8 cellular contexts compared by ENCODE assay signal in genomic region chr6:52352239-52353008, GRCh38. TPM values are rescaled to one million over a fixed set of nuclear protein-coding genes. Genes with fewer than 3 reads are reported as not detected.
A peak's percentile ranks its signal among the peaks of the same experiment; 100 is the strongest.
DNase-seq lines count a peak whose midpoint lies in the region; ATAC-seq and TF ChIP-seq lines count a peak whose summit lies in the region.

No MANE protein-coding gene starts in this region.

- no peaks in the 10 kb centered on the region for H3K9me3 Mint-ChIP-seq in activated T-helper 1 cell treated with anti-CD3 and anti-CD28 coated beads, Interleukin-12 subunit alpha, Interleukin-12 subunit beta, Interleukin-2, Interleukin-4 antibody, amounts not matched to agents 30 ng/mL and 10 ng/mL and 1 ng/mL, durations not matched to agents 14 hours and 24 hours and 36 hours

- H3K27me3 Mint-ChIP-seq in activated T-helper 1 cell treated with anti-CD3 and anti-CD28 coated beads, Interleukin-12 subunit alpha, Interleukin-12 subunit beta, Interleukin-2, Interleukin-4 antibody, amounts not matched to agents 30 ng/mL and 10 ng/mL and 1 ng/mL, durations not matched to agents 14 hours and 24 hours and 36 hours (ENCODE audit: insufficient read depth) = peaks cover 9% of the 10 kb centered on the region

- H3K27ac ChIP-seq in mammary epithelial cell (ENCODE audit: insufficient read depth, low read depth, low read length) = peak overlapping the region; percentile 86

- H3K36me3 Mint-ChIP-seq in activated T-helper 1 cell treated with anti-CD3 and anti-CD28 coated beads, Interleukin-12 subunit alpha, Interleukin-12 subunit beta, Interleukin-2, Interleukin-4 antibody, amounts not matched to agents 30 ng/mL and 10 ng/mL and 1 ng/mL, durations not matched to agents 14 hours and 24 hours and 36 hours (ENCODE audit: low read depth) = no peaks in the 10 kb centered on the region

- H3K36me3 ChIP-seq in mammary epithelial cell (ENCODE audit: insufficient read depth, low read length) (no peaks in the 10 kb centered on the region), mucosa of stomach (ENCODE audit: control insufficient read depth, insufficient read depth, low read length) (no peaks in the 10 kb centered on the region)

- H3K9me3 ChIP-seq in mammary epithelial cell (replicated peaks; ENCODE audit: insufficient read depth, low read length) = no peaks in the 10 kb centered on the region
- H3K9me3 ChIP-seq in mucosa of stomach (ENCODE audit: control insufficient read depth, low read length) = no peaks in the 10 kb centered on the region

- in situ Hi-C loops in mammary epithelial cell (cut with MboI; ENCODE audit: low sequenced_read_pairs in 2 of 2) = no loop called here

- H3K4me3 ChIP-seq in mammary epithelial cell (replicated peaks in 1 of 3; ENCODE audit: insufficient read depth in 1 of 3, low read depth in 2 of 3, low read length in 3 of 3) (no peak overlapping the region), mucosa of stomach (ENCODE audit: low read length) (no peak overlapping the region)

- no peak overlapping the region for H3K4me3 Mint-ChIP-seq in activated T-helper 1 cell treated with anti-CD3 and anti-CD28 coated beads, Interleukin-12 subunit alpha, Interleukin-12 subunit beta, Interleukin-2, Interleukin-4 antibody, amounts not matched to agents 30 ng/mL and 10 ng/mL and 1 ng/mL, durations not matched to agents 14 hours and 24 hours and 36 hours

- 2% methylated on average over 4 of the region's 5 CpGs for WGBS in mammary epithelial cell (ENCODE audit: low coverage, missing lambda C conversion rate)

- no peaks in the 10 kb centered on the region for H3K79me2 ChIP-seq in mammary epithelial cell (ENCODE audit: insufficient read depth, low read length)

- BruUV-seq in mammary epithelial cell (replicated peaks; lab: Mats Ljungman, UMichigan) = no TSS peak

- DNase-seq in COLO829 (ENCODE audit: low spot score) (peak; percentile 92), NCI-H748 (lab: John Stamatoyannopoulos, UW; ENCODE audit: unreplicated experiment) (peak; percentile 66), mammary epithelial cell (peak; percentile 96), cerebellar cortex (ENCODE audit: low spot score) (no peak)
- DNase-seq in activated T-helper 1 cell treated with anti-CD3 and anti-CD28 coated beads, Interleukin-12 subunit alpha, Interleukin-12 subunit beta, Interleukin-2, Interleukin-4 antibody, amounts not matched to agents 30 ng/mL and 10 ng/mL and 1 ng/mL, durations not matched to agents 14 hours and 24 hours and 36 hours (ENCODE audit: low spot score) = no peak

- H3K27me3 ChIP-seq in mammary epithelial cell (ENCODE audit: insufficient read depth, low read length) (no peaks in the 10 kb centered on the region), mucosa of stomach (ENCODE audit: control insufficient read depth, insufficient read depth, low read length) (no peaks in the 10 kb centered on the region)

- CTCF ChIA-PET in mammary epithelial cell (lab: Charles Lee; ENCODE audit: low non-redundant PET) = no interaction called here

- no peaks in the 10 kb centered on the region for H4K20me1 ChIP-seq in mammary epithelial cell (ENCODE audit: insufficient read depth, low read length)

- dilution Hi-C loops in mammary epithelial cell (cut with HindIII; ENCODE audit: low sequenced_read_pairs) = loop anchor here (5.0 kb wide), 1 partner anchor 35 kb away; no protein-coding TSS in a partner anchor

- H3K9ac ChIP-seq in mammary epithelial cell (ENCODE audit: insufficient read depth, low read length) (peak overlapping the region; percentile 46), mucosa of stomach (ENCODE audit: low read length) (peak overlapping the region; percentile 51)

- peak overlapping the region; percentile 77 for H3K4me2 ChIP-seq in mammary epithelial cell (ENCODE audit: insufficient read depth, low read depth, low read length)

- H3K4me1 Mint-ChIP-seq in activated T-helper 1 cell treated with anti-CD3 and anti-CD28 coated beads, Interleukin-12 subunit alpha, Interleukin-12 subunit beta, Interleukin-2, Interleukin-4 antibody, amounts not matched to agents 30 ng/mL and 10 ng/mL and 1 ng/mL, durations not matched to agents 14 hours and 24 hours and 36 hours (ENCODE audit: low read depth) = peaks cover 20% of the 10 kb centered on the region

- peak overlapping the region; percentile 91 for H2AFZ ChIP-seq in mammary epithelial cell (ENCODE audit: low read depth, low read length)

- H3K4me1 ChIP-seq in mammary epithelial cell (ENCODE audit: insufficient read depth, low read length) (peaks cover 19% of the 10 kb centered on the region), mucosa of stomach (ENCODE audit: control insufficient read depth, insufficient read depth, low read length) (peaks cover 42% of the 10 kb centered on the region)

- TF ChIP-seq CTCF in mammary epithelial cell (conservative IDR thresholded peaks at IDR 0.05 in 1 of 2, IDR thresholded peaks at IDR 0.05 in 1 of 2; ENCODE audit: extremely low read depth in 1 of 2, insufficient read depth in 1 of 2, low read depth in 1 of 2, low read length in 2 of 2) = no peak

- intact Hi-C loops in mammary epithelial cell (cut with micrococcal nuclease) = loop anchor here (1.0 to 2.0 kb wide), 2 partner anchors 47 to 68 kb away; partner anchors contain the start of gene MCM3
- intact Hi-C loops in activated T-helper 1 cell treated with anti-CD3 and anti-CD28 coated beads, Interleukin-12 subunit alpha, Interleukin-12 subunit beta, Interleukin-2, Interleukin-4 antibody, amounts not matched to agents 30 ng/mL and 10 ng/mL and 1 ng/mL, durations not matched to agents 14 hours and 24 hours and 36 hours (cut with micrococcal nuclease) = no loop called here

- H3K27ac Mint-ChIP-seq in activated T-helper 1 cell treated with anti-CD3 and anti-CD28 coated beads, Interleukin-12 subunit alpha, Interleukin-12 subunit beta, Interleukin-2, Interleukin-4 antibody, amounts not matched to agents 30 ng/mL and 10 ng/mL and 1 ng/mL, durations not matched to agents 14 hours and 24 hours and 36 hours = no peak overlapping the region

- ATAC-seq in GM19035 (IDR thresholded peaks at IDR 0.05; ENCODE audit: unreplicated experiment) (peak; percentile 89), HG03103 (IDR thresholded peaks at IDR 0.05; ENCODE audit: low read depth, unreplicated experiment) (peak; percentile 92)

RNA-seq across cellular contexts. Expression of gene PAQR8, which starts 9.5 kb away (rescaled TPM):
- total RNA-seq in mammary epithelial cell = 1 to 10 TPM in 1 of 2 donors, under 1 TPM in 1; 0.17 to 3.4 TPM
- polyA plus RNA-seq in mammary epithelial cell = 1.4 TPM
- 2.2 TPM for polyA minus RNA-seq in mammary epithelial cell
- total RNA-seq in activated T-helper 1 cell treated with anti-CD3 and anti-CD28 coated beads, Interleukin-12 subunit alpha, Interleukin-12 subunit beta, Interleukin-2, Interleukin-4 antibody, amounts not matched to agents 30 ng/mL and 10 ng/mL and 1 ng/mL, durations not matched to agents 14 hours and 24 hours and 36 hours = 2.5 and 2.8 TPM in 2 replicates

Comparison
In these comparisons a context has a peak if more than half of its experiments do, and no peak if none do; other contexts are left out.
1. DNase-seq: peak in COLO829 (single experiment), NCI-H748 (single experiment) and mammary epithelial cell (single experiment); none in activated T-helper 1 cell treated with anti-CD3 and anti-CD28 coated beads, Interleukin-12 subunit alpha, Interleukin-12 subunit beta, Interleukin-2, Interleukin-4 antibody, amounts not matched to agents 30 ng/mL and 10 ng/mL and 1 ng/mL, durations not matched to agents 14 hours and 24 hours and 36 hours (single experiment) and cerebellar cortex (single experiment).